In the genomic region with DNA sequence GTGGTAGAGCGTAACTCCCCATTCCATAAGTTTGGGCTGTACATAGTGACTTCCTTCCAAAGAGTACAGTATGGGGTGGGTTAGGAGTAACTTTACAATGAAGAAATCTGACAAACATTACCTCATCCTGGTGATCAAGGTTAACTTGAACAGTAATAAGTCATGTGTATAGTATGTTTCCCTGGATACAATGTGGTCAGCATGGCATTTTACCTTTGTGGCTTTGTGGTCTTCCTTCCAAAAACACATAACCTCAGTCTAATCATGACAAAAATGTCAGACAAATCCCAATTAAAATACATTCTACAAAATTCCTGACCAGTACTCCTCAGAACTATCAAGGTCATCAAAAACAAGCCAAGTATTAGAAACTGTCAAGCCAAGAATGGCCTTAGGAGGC, we compare ENCODE assay signal across 24 cellular contexts.
"Had no signal": no experiment of that assay in that cellular context is flagged by ENCODE, and none has a peak within 500 bp of the region (broad histone marks: within the 10 kb centered on the region; RNA-seq: fewer than 3 reads in every experiment).

No MANE protein-coding gene starts in this region.

- H3K4me1 Mint-ChIP-seq: memory B cell, natural killer cell, T-helper 17 cell had no signal

- H3K36me3 Mint-ChIP-seq: memory B cell, WTC11 had no signal

- FAIRE-seq: small intestine had no signal

- H3K9me3 Mint-ChIP-seq: activated CD8-positive, alpha-beta T cell treated with anti-CD3 and anti-CD28 coated beads for 36 hours; activated T-cell treated with anti-CD3 and anti-CD28 coated beads, Interleukin-2, amount 50 U/mL, for 4 hours; WTC11 had no signal

- H3K27me3 Mint-ChIP-seq: activated CD8-positive, alpha-beta T cell treated with anti-CD3 and anti-CD28 coated beads for 36 hours had no signal

- H3K27me3 ChIP-seq: adrenal gland, breast epithelium, gastroesophageal sphincter, neutrophil, right atrium auricular region, tibial nerve had no signal

- H3K27ac Mint-ChIP-seq: activated CD8-positive, alpha-beta T cell treated with anti-CD3 and anti-CD28 coated beads for 36 hours; memory B cell; natural killer cell; T-helper 17 cell; WTC11 had no signal

- ATAC-seq: activated CD8-positive, alpha-beta T cell treated with anti-CD3 and anti-CD28 coated beads for 36 hours; activated T-cell treated with anti-CD3 and anti-CD28 coated beads, Interleukin-2, amount 50 U/mL, for 4 hours; gastroesophageal sphincter; natural killer cell; T-helper 17 cell had no signal

- H3K36me3 ChIP-seq: adrenal gland, breast epithelium, gastroesophageal sphincter, left ventricle myocardium inferior, neutrophil, right atrium auricular region, tibial nerve had no signal

- H3K4me3 Mint-ChIP-seq: activated CD8-positive, alpha-beta T cell treated with anti-CD3 and anti-CD28 coated beads for 36 hours; activated T-cell treated with anti-CD3 and anti-CD28 coated beads, Interleukin-2, amount 50 U/mL, for 4 hours; memory B cell; natural killer cell; T-helper 17 cell; WTC11 had no signal

- DNase-seq: activated CD4-positive, alpha-beta T cell treated with anti-CD3 and anti-CD28 coated beads for 48 hours; activated CD8-positive, alpha-beta T cell treated with anti-CD3 and anti-CD28 coated beads for 36 hours; activated effector memory CD4-positive, alpha-beta T cell treated with Interleukin-2 at 50 U/mL for 16 hours; activated naive CD4-positive, alpha-beta T cell treated with anti-CD3 and anti-CD28 coated beads, Interleukin-2, amount 50 U/mL, for 16 hours; activated T-cell treated with anti-CD3 and anti-CD28 coated beads, Interleukin-2, amount 50 U/mL, for 4 hours; adrenal gland; erythroblast; islet precursor cell; left ventricle myocardium inferior; natural killer cell; posterior cingulate gyrus; small intestine; stimulated activated CD4-positive, alpha-beta T cell treated with anti-CD3 and anti-CD28 coated beads, Interleukin-4, amount 100 ng/mL, for 4 hours; stimulated activated CD8-positive, alpha-beta memory T cell treated with anti-CD3 and anti-CD28 coated beads, Interleukin-4, amount 100 ng/mL, for 48 hours; stimulated activated naive CD4-positive, alpha-beta T cell treated with Interleukin-2 at 50 U/mL for 16 hours; substantia nigra; T-helper 17 cell had no signal

- H3K4me3 ChIP-seq: adrenal gland, breast epithelium, gastroesophageal sphincter, left ventricle myocardium inferior, right atrium auricular region, tibial nerve had no signal
